Comparison of ENCODE assay signal across 1 cellular context in the genomic region with DNA sequence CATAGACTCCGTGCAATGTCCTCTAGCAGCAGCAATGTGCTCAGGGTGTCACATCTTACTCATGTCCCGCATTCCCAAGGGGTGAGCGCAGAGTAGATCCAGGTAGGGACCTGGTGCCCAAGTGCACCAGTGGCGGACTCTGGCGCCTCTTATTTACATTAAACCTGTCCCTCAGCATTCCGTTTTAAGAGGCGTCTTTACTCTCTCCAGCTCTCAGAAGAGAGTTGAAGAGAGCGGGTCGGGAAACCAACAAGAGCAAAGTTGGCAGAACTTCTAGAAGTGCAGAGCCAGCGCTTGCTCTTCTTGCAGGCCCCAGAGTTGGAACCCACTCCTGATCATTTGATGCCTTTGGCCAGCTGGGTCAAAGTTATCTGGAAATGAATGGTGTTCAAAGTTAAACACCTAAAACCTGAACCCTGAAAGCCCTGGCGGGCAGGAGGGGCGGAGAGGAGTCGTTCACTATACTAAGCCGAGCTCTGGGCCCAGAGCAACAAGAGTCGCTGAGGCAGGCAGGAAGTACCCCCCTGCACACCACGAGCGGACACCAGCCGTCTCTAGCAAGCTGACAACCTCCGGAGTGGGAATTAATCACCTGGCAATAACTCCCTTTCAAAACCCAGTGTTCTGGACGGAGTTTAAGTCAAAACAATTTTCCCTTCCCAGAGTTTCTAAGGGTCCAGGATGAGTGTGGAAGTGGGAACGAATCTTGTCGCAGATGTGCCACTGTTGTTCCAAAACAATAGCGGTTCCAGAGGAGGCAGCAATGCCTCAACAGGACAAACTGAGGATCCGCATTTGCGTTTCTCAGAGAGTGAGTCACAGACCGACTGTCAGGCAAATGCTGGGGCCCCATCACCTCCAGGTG.
TF ChIP-seq lines count a peak whose summit lies in the region.

No MANE protein-coding gene starts in this region.

TF ChIP-seq in IMR-90, 13 proteins besides CTCF, POLR2A, EP300 and RAD21 (continued from another document):
- TF ChIP-seq, protein P1, sequence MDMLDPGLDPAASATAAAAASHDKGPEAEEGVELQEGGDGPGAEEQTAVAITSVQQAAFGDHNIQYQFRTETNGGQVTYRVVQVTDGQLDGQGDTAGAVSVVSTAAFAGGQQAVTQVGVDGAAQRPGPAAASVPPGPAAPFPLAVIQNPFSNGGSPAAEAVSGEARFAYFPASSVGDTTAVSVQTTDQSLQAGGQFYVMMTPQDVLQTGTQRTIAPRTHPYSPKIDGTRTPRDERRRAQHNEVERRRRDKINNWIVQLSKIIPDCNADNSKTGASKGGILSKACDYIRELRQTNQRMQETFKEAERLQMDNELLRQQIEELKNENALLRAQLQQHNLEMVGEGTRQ (IDR thresholded peaks at IDR 0.05; ENCODE audit: low read depth, low read length) = no peak
- TF ChIP-seq RFX5 (IDR thresholded peaks at IDR 0.05; ENCODE audit: low read depth, low read length) = no peak
- TF ChIP-seq RCOR1 (IDR thresholded peaks at IDR 0.05; ENCODE audit: insufficient replicate concordance, low read length) = no peak
- no peak for TF ChIP-seq SMC3 (IDR thresholded peaks at IDR 0.05; ENCODE audit: low read depth, low read length)
- no peak for TF ChIP-seq MAFK (IDR thresholded peaks at IDR 0.05; ENCODE audit: low read depth, low read length)
- no peak for TF ChIP-seq MAZ (IDR thresholded peaks at IDR 0.05; ENCODE audit: borderline replicate concordance, low read depth, low read length)
- TF ChIP-seq BHLHE40 (IDR thresholded peaks at IDR 0.05; ENCODE audit: low read depth, low read length) = no peak
- TF ChIP-seq ELK1 (IDR thresholded peaks at IDR 0.05; ENCODE audit: borderline replicate concordance, low read depth, low read length) = no peak
